16 cellular contexts compared by ENCODE assay signal in the genomic region with DNA sequence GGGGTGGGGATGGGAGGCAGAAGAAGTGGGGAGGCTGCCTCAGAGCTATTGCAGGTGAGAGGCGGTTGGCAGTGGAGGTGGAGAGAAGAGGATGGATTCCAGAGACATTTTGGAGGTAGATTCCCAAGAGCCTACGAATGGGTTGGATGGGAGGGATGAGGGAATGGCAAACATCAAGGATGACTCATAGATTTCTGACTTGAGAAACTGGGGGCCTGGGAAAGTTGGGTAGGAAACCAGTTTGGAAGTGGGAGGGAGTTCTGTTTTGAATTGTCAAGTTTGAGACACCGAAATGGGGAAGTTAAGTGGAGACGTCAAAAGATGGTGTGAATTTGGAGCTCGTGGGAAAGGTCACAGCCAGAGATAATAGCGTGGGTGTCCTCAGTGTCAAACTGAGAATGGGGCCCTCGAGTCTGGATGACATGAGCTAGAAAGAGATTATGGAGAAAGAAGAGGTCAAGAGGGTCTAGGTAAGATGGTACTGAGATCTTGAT. TPM values are rescaled to one million over a fixed set of nuclear protein-coding genes. Genes with fewer than 3 reads are reported as not detected.
DNase-seq lines count a peak whose midpoint lies in the region; ATAC-seq and TF ChIP-seq lines count a peak whose summit lies in the region.
"Had no signal": no experiment of that assay in that cellular context is flagged by ENCODE, and none has a peak within 500 bp of the region (broad histone marks: within the 10 kb centered on the region; RNA-seq: fewer than 3 reads in every experiment).

No MANE protein-coding gene starts in this region.

- H3K4me3 Mint-ChIP-seq in activated CD4-positive, alpha-beta T cell treated with anti-CD3 and anti-CD28 coated beads, Interleukin-2, amount 10 ng/mL, durations not matched to agents 7 days and 5 days = no peak overlapping the region
- H3K4me3 Mint-ChIP-seq in neural crest cell = no peak overlapping the region
- no peak overlapping the region for H3K4me3 Mint-ChIP-seq in natural killer cell treated with Interleukin-12 subunit alpha and Interleukin-12 subunit beta and Interleukin-15 and Interleukin-18, amount 100 ng/mL, for 72 hours
- H3K4me3 Mint-ChIP-seq: type B pancreatic cell had no signal

- peaks cover 27% of the 10 kb centered on the region for H3K36me3 Mint-ChIP-seq in activated CD4-positive, alpha-beta T cell treated with anti-CD3 and anti-CD28 coated beads, Interleukin-2, amount 10 ng/mL, durations not matched to agents 7 days and 5 days (ENCODE audit: low read depth)
- no peaks in the 10 kb centered on the region for H3K36me3 Mint-ChIP-seq in neural crest cell (ENCODE audit: low read depth)
- peaks cover 10% of the 10 kb centered on the region for H3K36me3 Mint-ChIP-seq in natural killer cell treated with Interleukin-12 subunit alpha and Interleukin-12 subunit beta and Interleukin-15 and Interleukin-18, amount 100 ng/mL, for 72 hours
- H3K36me3 Mint-ChIP-seq: type B pancreatic cell had no signal

- peak; percentile 56 for ATAC-seq in GM21390 (IDR thresholded peaks at IDR 0.05; ENCODE audit: unreplicated experiment)
- ATAC-seq in HG03521 (IDR thresholded peaks at IDR 0.05; ENCODE audit: unreplicated experiment) = peak; percentile 52
- ATAC-seq in natural killer cell treated with Interleukin-12 subunit alpha and Interleukin-12 subunit beta and Interleukin-15 and Interleukin-18, amount 100 ng/mL, for 72 hours = no peak
- ATAC-seq in HG02938 (IDR thresholded peaks at IDR 0.05; ENCODE audit: unreplicated experiment) = no peak
- ATAC-seq in HG02588 (IDR thresholded peaks at IDR 0.05; ENCODE audit: unreplicated experiment) = no peak
- ATAC-seq: left colon had no signal

- TF ChIP-seq CTCF in neural crest cell (conservative IDR thresholded peaks at IDR 0.05) = no peak

- H3K4me1 Mint-ChIP-seq in activated CD4-positive, alpha-beta T cell treated with anti-CD3 and anti-CD28 coated beads, Interleukin-2, amount 10 ng/mL, durations not matched to agents 7 days and 5 days = peaks cover 34% of the 10 kb centered on the region
- H3K4me1 Mint-ChIP-seq in neural crest cell = peaks cover 10% of the 10 kb centered on the region
- H3K4me1 Mint-ChIP-seq in natural killer cell treated with Interleukin-12 subunit alpha and Interleukin-12 subunit beta and Interleukin-15 and Interleukin-18, amount 100 ng/mL, for 72 hours (ENCODE audit: low read depth in 2 of 2) = peaks cover 15 to 22% of the 10 kb centered on the region in 2 donors

- peak; percentile 41 for DNase-seq in activated CD4-positive, alpha-beta T cell treated with anti-CD3 and anti-CD28 coated beads for 48 hours
- no peak for DNase-seq in activated CD4-positive, alpha-beta T cell treated with anti-CD3 and anti-CD28 coated beads, Interleukin-2, amount 10 ng/mL, durations not matched to agents 7 days and 5 days
- DNase-seq in neural crest cell (ENCODE audit: low read depth, low spot score) = no peak
- no peak for DNase-seq in natural killer cell treated with Interleukin-12 subunit alpha and Interleukin-12 subunit beta and Interleukin-15 and Interleukin-18, amount 100 ng/mL, for 72 hours (ENCODE audit: low spot score)
- DNase-seq: activated T-cell treated with anti-CD3 and anti-CD28 coated beads, Interleukin-2, amount 50 U/mL, for 48 hours; brain microvascular endothelial cell; IMR-90; left colon; NCI-H1436; NCI-H526; small intestine had no signal

- H3K9me3 Mint-ChIP-seq in activated CD4-positive, alpha-beta T cell treated with anti-CD3 and anti-CD28 coated beads, Interleukin-2, amount 10 ng/mL, durations not matched to agents 7 days and 5 days = no peaks in the 10 kb centered on the region
- no peaks in the 10 kb centered on the region for H3K9me3 Mint-ChIP-seq in neural crest cell
- H3K9me3 Mint-ChIP-seq in natural killer cell treated with Interleukin-12 subunit alpha and Interleukin-12 subunit beta and Interleukin-15 and Interleukin-18, amount 100 ng/mL, for 72 hours = no peaks in the 10 kb centered on the region

- no peaks in the 10 kb centered on the region for H3K27me3 Mint-ChIP-seq in activated CD4-positive, alpha-beta T cell treated with anti-CD3 and anti-CD28 coated beads, Interleukin-2, amount 10 ng/mL, durations not matched to agents 7 days and 5 days
- peaks cover 41% of the 10 kb centered on the region for H3K27me3 Mint-ChIP-seq in neural crest cell (ENCODE audit: low read depth)
- H3K27me3 Mint-ChIP-seq in natural killer cell treated with Interleukin-12 subunit alpha and Interleukin-12 subunit beta and Interleukin-15 and Interleukin-18, amount 100 ng/mL, for 72 hours = no peaks in the 10 kb centered on the region

- POLR2A ChIA-PET in activated CD4-positive, alpha-beta T cell treated with anti-CD3 and anti-CD28 coated beads, Interleukin-2, amount 10 ng/mL, durations not matched to agents 7 days and 5 days (lab: Charles Lee) = no interaction called here

- H3K27ac Mint-ChIP-seq in activated CD4-positive, alpha-beta T cell treated with anti-CD3 and anti-CD28 coated beads, Interleukin-2, amount 10 ng/mL, durations not matched to agents 7 days and 5 days = no peak overlapping the region
- peak overlapping the region; percentile 8 for H3K27ac Mint-ChIP-seq in neural crest cell (ENCODE audit: unreplicated experiment)
- H3K27ac Mint-ChIP-seq in natural killer cell treated with Interleukin-12 subunit alpha and Interleukin-12 subunit beta and Interleukin-15 and Interleukin-18, amount 100 ng/mL, for 72 hours = no peak overlapping the region
- H3K27ac Mint-ChIP-seq: type B pancreatic cell had no signal

- CTCF ChIA-PET in activated CD4-positive, alpha-beta T cell treated with anti-CD3 and anti-CD28 coated beads, Interleukin-2, amount 10 ng/mL, durations not matched to agents 7 days and 5 days (lab: Charles Lee) = interaction anchor here (0.8 to 1.7 kb wide), 5 partner anchors 10 to 71 kb away, joined by 3 to 11 read pairs (median 3); no protein-coding TSS in a partner anchor

RNA-seq across cellular contexts. Expression of gene CYLD, which starts 6.2 kb away (rescaled TPM):
- total RNA-seq in activated CD4-positive, alpha-beta T cell treated with anti-CD3 and anti-CD28 coated beads, Interleukin-2, amount 10 ng/mL, durations not matched to agents 7 days and 5 days = 100 to 1,000 TPM; 200 to 222 TPM
- 10.1 and 11.9 TPM in 2 replicates for total RNA-seq in neural crest cell
- 100 to 1,000 TPM in 1 of 2 donors, 10 to 100 TPM in 1; 95.4 to 126 TPM for total RNA-seq in natural killer cell treated with Interleukin-12 subunit alpha and Interleukin-12 subunit beta and Interleukin-15 and Interleukin-18, amount 100 ng/mL, for 72 hours

RNA-seq across cellular contexts. Expression of gene NOD2, which starts 42.3 kb away (rescaled TPM):
- 1 to 10 TPM; 3.3 to 3.8 TPM for total RNA-seq in activated CD4-positive, alpha-beta T cell treated with anti-CD3 and anti-CD28 coated beads, Interleukin-2, amount 10 ng/mL, durations not matched to agents 7 days and 5 days
- total RNA-seq in neural crest cell = 0.51 and 0.57 TPM in 2 replicates
- total RNA-seq in natural killer cell treated with Interleukin-12 subunit alpha and Interleukin-12 subunit beta and Interleukin-15 and Interleukin-18, amount 100 ng/mL, for 72 hours = 10 to 100 TPM in 1 of 2 donors, 1 to 10 TPM in 1; 3.7 to 11.2 TPM
- total RNA-seq: IMR-90 had no signal

RNA-seq across cellular contexts. Expression of gene SNX20, which starts 54.6 kb away (rescaled TPM):
- 10 to 100 TPM; 83.9 to 98.5 TPM for total RNA-seq in activated CD4-positive, alpha-beta T cell treated with anti-CD3 and anti-CD28 coated beads, Interleukin-2, amount 10 ng/mL, durations not matched to agents 7 days and 5 days
- not detected in 2 replicates for total RNA-seq in neural crest cell
- 10 to 100 TPM; 26.2 to 38.4 TPM for total RNA-seq in natural killer cell treated with Interleukin-12 subunit alpha and Interleukin-12 subunit beta and Interleukin-15 and Interleukin-18, amount 100 ng/mL, for 72 hours
- total RNA-seq: IMR-90 had no signal

Comparison
In these comparisons a context has a peak if more than half of its experiments do, and no peak if none do; other contexts are left out.
1. ATAC-seq: peak in GM21390 (single experiment) and HG03521 (single experiment); none in natural killer cell treated with Interleukin-12 subunit alpha and Interleukin-12 subunit beta and Interleukin-15 and Interleukin-18, amount 100 ng/mL, for 72 hours (0 of 2), HG02938 (single experiment) and HG02588 (single experiment).
2. RNA of gene SNX20, which starts 54.6 kb away (total RNA-seq): 83.9 to 98.5 TPM in activated CD4-positive, alpha-beta T cell treated with anti-CD3 and anti-CD28 coated beads, Interleukin-2, amount 10 ng/mL, durations not matched to agents 7 days and 5 days and 26.2 to 38.4 TPM in natural killer cell treated with Interleukin-12 subunit alpha and Interleukin-12 subunit beta and Interleukin-15 and Interleukin-18, amount 100 ng/mL, for 72 hours; not detected in neural crest cell; every median in the first group is over 10 times any median in the second.